ENCODE assay signal across 8 cellular contexts in genomic region chr11:818396-819128, GRCh38. TPM values are rescaled to one million over a fixed set of nuclear protein-coding genes. Genes with fewer than 3 reads are reported as not detected.
DNase-seq lines count a peak whose midpoint lies in the region; ATAC-seq, FAIRE-seq and TF ChIP-seq lines count a peak whose summit lies in the region.

Gene PNPLA2 (plus strand): TSS chr11:818914. CDS start chr11:819719, 805 bp downstream.

- H3K4me3 ChIP-seq in right atrium auricular region = peak within 1 kb of the TSS; percentile 88 to 93

- H3K9me3 Mint-ChIP-seq in activated T-cell treated with anti-CD3 and anti-CD28 coated beads, Interleukin-2, amount 50 U/mL, for 4 hours = no peaks in the 10 kb centered on the region
- no peaks in the 10 kb centered on the region for H3K9me3 Mint-ChIP-seq in activated naive CD8-positive, alpha-beta T cell (ENCODE audit: low read depth)

- H3K4me1 Mint-ChIP-seq in activated T-cell treated with anti-CD3 and anti-CD28 coated beads, Interleukin-2, amount 50 U/mL, for 4 hours (ENCODE audit: low read depth) = peaks cover 9% of the 10 kb centered on the region
- peaks cover 10% of the 10 kb centered on the region for H3K4me1 Mint-ChIP-seq in activated naive CD8-positive, alpha-beta T cell (ENCODE audit: low read depth)

- no peak for TF ChIP-seq CTCF in right atrium auricular region (IDR thresholded peaks at IDR 0.05)

- FAIRE-seq in GM19239 (lab: Jason Lieb, UNC) = no peak

- ATAC-seq in activated T-cell treated with anti-CD3 and anti-CD28 coated beads, Interleukin-2, amount 50 U/mL, for 4 hours = no peak
- ATAC-seq in sciatic nerve = peak; percentile 57

- peak within 1 kb of the TSS; percentile 84 for H3K4me3 Mint-ChIP-seq in activated T-cell treated with anti-CD3 and anti-CD28 coated beads, Interleukin-2, amount 50 U/mL, for 4 hours
- peak within 1 kb of the TSS; percentile 76 for H3K4me3 Mint-ChIP-seq in activated naive CD8-positive, alpha-beta T cell

- no peak within 1 kb of the TSS for H3K27ac Mint-ChIP-seq in activated naive CD8-positive, alpha-beta T cell

- H3K27ac ChIP-seq in right atrium auricular region = peak within 1 kb of the TSS; percentile 98

- H3K9me3 ChIP-seq in right atrium auricular region = no peaks in the 10 kb centered on the region

- H3K36me3 Mint-ChIP-seq in activated T-cell treated with anti-CD3 and anti-CD28 coated beads, Interleukin-2, amount 50 U/mL, for 4 hours (ENCODE audit: insufficient read depth) = peaks cover 5% of the 10 kb centered on the region
- H3K36me3 Mint-ChIP-seq in activated naive CD8-positive, alpha-beta T cell = no peaks in the 10 kb centered on the region

- H3K4me1 ChIP-seq in right atrium auricular region = peaks cover 0 to 33% of the 10 kb centered on the region in 2 donors

- DNase-seq in activated T-cell treated with anti-CD3 and anti-CD28 coated beads, Interleukin-2, amount 50 U/mL, for 4 hours = no peak
- DNase-seq in activated T-cell treated with anti-CD3 and anti-CD28 coated beads, Interleukin-2, amount 50 U/mL, for 1 hour = no peak
- DNase-seq in right atrium auricular region (ENCODE audit: low spot score) (no peak), sciatic nerve (ENCODE audit: low spot score) (no peak), GM19239 (ENCODE audit: insufficient read length, low spot score) (no peak), inferior parietal cortex (ENCODE audit: extremely low spot score) (no peak)
- DNase-seq in stimulated activated CD4-positive, alpha-beta T cell treated with anti-CD3 and anti-CD28 coated beads, Interleukin-12 subunit alpha, Interleukin-12 subunit beta, amount 100 ng/mL, for 4 hours = no peak

- no peaks in the 10 kb centered on the region for H3K27me3 ChIP-seq in right atrium auricular region

- intact Hi-C loops in sciatic nerve (cut with DNase I) = no loop called here

- H3K27me3 Mint-ChIP-seq in activated T-cell treated with anti-CD3 and anti-CD28 coated beads, Interleukin-2, amount 50 U/mL, for 4 hours (ENCODE audit: low read depth) = no peaks in the 10 kb centered on the region
- H3K27me3 Mint-ChIP-seq in activated naive CD8-positive, alpha-beta T cell = no peaks in the 10 kb centered on the region

- H3K36me3 ChIP-seq in right atrium auricular region = peaks cover 25% of the 10 kb centered on the region

RNA-seq across cellular contexts. Expression of gene PNPLA2, which starts in this region (rescaled TPM):
- 10 to 100 TPM; 55.5 to 62.4 (median 60.2) TPM for total RNA-seq in activated T-cell treated with anti-CD3 and anti-CD28 coated beads, Interleukin-2, amount 50 U/mL, for 4 hours
- 100 to 1,000 TPM in 1 of 2 donors, 10 to 100 TPM in 1; 94.4 to 123 TPM for total RNA-seq in right atrium auricular region
- total RNA-seq in sciatic nerve = 174 TPM
